Comparison of ENCODE assay signal across 13 cellular contexts in genomic region chr4:58166496-58166895, GRCh38.
"Had no signal": no experiment of that assay in that cellular context is flagged by ENCODE, and none has a peak within 500 bp of the region (broad histone marks: within the 10 kb centered on the region; RNA-seq: fewer than 3 reads in every experiment).

No MANE protein-coding gene starts in this region.

- DNase-seq: activated CD4-positive, alpha-beta T cell treated with anti-CD3 and anti-CD28 coated beads, Interleukin-2, amount 50 U/mL, for 4 hours; activated effector memory CD4-positive, alpha-beta T cell treated with anti-CD3 and anti-CD28 coated beads, Interleukin-2, amount 50 U/mL, for 16 hours; activated T-cell treated with anti-CD3 and anti-CD28 coated beads, Interleukin-2, amount 50 U/mL, for 72 hours; cerebellar nuclear complex; effector CD4-positive, alpha-beta T cell; hypothalamus; islet precursor cell; left lung; retina; spleen; stimulated activated CD4-positive, alpha-beta T cell treated with anti-CD3 and anti-CD28 coated beads, Interleukin-4, amount 100 ng/mL, for 4 hours; stimulated activated naive B cell treated with anti-CD40 and anti-IgM and Interleukin-4, amounts not matched to agents 10 μg/mL and 1 μg/mL and 100 μg/mL, for 72 hours; upper lobe of right lung had no signal

- ATAC-seq: activated T-cell treated with anti-CD3 and anti-CD28 coated beads, Interleukin-2, amount 50 U/mL, for 72 hours; left lung; stimulated activated naive B cell treated with anti-CD40 and anti-IgM and Interleukin-4, amounts not matched to agents 10 μg/mL and 1 μg/mL and 100 μg/mL, for 72 hours; upper lobe of right lung had no signal
